9 cellular contexts compared by ENCODE assay signal in the genomic region with DNA sequence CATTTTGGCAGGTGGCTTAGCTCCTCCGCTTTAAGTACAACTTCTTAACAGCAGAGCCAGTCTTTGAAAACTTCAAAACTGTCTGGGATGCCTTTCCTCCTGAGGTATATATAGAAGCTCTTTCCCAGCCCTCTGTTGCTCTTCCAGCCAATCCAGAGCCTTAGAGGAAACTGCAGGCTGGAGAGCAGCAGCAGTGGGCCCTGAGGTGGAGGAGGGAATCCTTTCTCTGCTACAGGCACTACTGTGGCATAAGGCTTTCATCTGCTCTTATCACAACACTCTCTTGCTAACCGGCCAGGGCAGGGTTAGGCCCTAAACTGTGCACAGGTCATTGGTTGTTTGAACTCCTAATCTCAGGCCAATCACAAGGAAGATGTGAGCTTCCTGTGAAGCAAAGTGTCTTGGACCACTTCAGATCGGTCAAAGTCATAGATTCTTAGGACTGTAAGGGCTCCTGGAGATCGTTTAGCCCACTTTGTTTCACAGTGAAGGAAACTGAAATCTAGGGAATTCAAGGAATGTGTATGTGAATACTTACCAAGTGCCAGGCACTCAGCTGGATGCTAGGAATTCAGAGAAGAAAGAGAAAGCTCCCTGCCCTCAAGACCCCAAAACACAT. TPM values are rescaled to one million over a fixed set of nuclear protein-coding genes. Genes with fewer than 3 reads are reported as not detected.
DNase-seq lines count a peak whose midpoint lies in the region; ATAC-seq and TF ChIP-seq lines count a peak whose summit lies in the region.
"Had no signal": no experiment of that assay in that cellular context is flagged by ENCODE, and none has a peak within 500 bp of the region (broad histone marks: within the 10 kb centered on the region; RNA-seq: fewer than 3 reads in every experiment).

A gene with protein sequence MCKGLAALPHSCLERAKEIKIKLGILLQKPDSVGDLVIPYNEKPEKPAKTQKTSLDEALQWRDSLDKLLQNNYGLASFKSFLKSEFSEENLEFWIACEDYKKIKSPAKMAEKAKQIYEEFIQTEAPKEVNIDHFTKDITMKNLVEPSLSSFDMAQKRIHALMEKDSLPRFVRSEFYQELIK (minus strand): TSS at position 84 of the 619 bp plus-strand sequence. CDS start 81 bp downstream, at position 3.

- no peak within 1 kb of the TSS for H3K4me3 Mint-ChIP-seq in MCF 10A (ENCODE audit: unreplicated experiment)
- no peak within 1 kb of the TSS for H3K4me3 Mint-ChIP-seq in stimulated activated naive CD8-positive, alpha-beta T cell treated with anti-CD3 and anti-CD28 coated beads, Interleukin-15, amount 100 ng/mL, for 72 hours

- no peaks in the 10 kb centered on the region for H3K27me3 Mint-ChIP-seq in MCF 10A (ENCODE audit: insufficient read depth, unreplicated experiment)
- H3K27me3 Mint-ChIP-seq in stimulated activated naive CD8-positive, alpha-beta T cell treated with anti-CD3 and anti-CD28 coated beads, Interleukin-15, amount 100 ng/mL, for 72 hours = no peaks in the 10 kb centered on the region

- peaks cover 2% of the 10 kb centered on the region; the same call in 1 of the 2 replicates for H3K4me1 ChIP-seq in iPS DF 6.9 (ENCODE audit: control insufficient read depth, insufficient read depth, low read length)

- H3K36me3 ChIP-seq in iPS DF 6.9 (ENCODE audit: control insufficient read depth, insufficient read depth, low read length) = no peaks in the 10 kb centered on the region

- H3K36me3 Mint-ChIP-seq in MCF 10A (ENCODE audit: insufficient read depth, unreplicated experiment) = no peaks in the 10 kb centered on the region

- H3K27ac Mint-ChIP-seq in MCF 10A (ENCODE audit: low read depth, unreplicated experiment) = no peak within 1 kb of the TSS
- no peak within 1 kb of the TSS for H3K27ac Mint-ChIP-seq in stimulated activated naive CD8-positive, alpha-beta T cell treated with anti-CD3 and anti-CD28 coated beads, Interleukin-15, amount 100 ng/mL, for 72 hours

- no peaks in the 10 kb centered on the region for H3K27me3 ChIP-seq in iPS DF 6.9 (ENCODE audit: control insufficient read depth, insufficient read depth, low read length)

- H3K4me1 Mint-ChIP-seq in MCF 10A (ENCODE audit: insufficient read depth, unreplicated experiment) = peaks cover 9% of the 10 kb centered on the region
- no peaks in the 10 kb centered on the region for H3K4me1 Mint-ChIP-seq in stimulated activated naive CD8-positive, alpha-beta T cell treated with anti-CD3 and anti-CD28 coated beads, Interleukin-15, amount 100 ng/mL, for 72 hours

- POLR2A ChIA-PET in MCF 10A (lab: Yijun Ruan, JAX) = interaction anchor here (0.6 kb wide), 1 partner anchor 366 kb away, joined by 4 read pairs; no protein-coding TSS in a partner anchor

- no peak within 1 kb of the TSS; the same call in 1 of the 2 replicates for H3K4me3 ChIP-seq in iPS DF 6.9 (ENCODE audit: low read length)

- TF ChIP-seq CTCF in MCF 10A (IDR thresholded peaks at IDR 0.05; ENCODE audit: unreplicated experiment) (no peak), GM10266 (IDR thresholded peaks at IDR 0.05; ENCODE audit: control insufficient read depth, insufficient read depth, low read depth, missing control alignments) (no peak)

- peak within 1 kb of the TSS; percentile 31 for H3K27ac ChIP-seq in iPS DF 6.9 (ENCODE audit: low read length)

- DNase-seq in EH (ENCODE audit: low read depth) = peak; percentile 62
- no peak for DNase-seq in MCF 10A (ENCODE audit: unreplicated experiment)
- DNase-seq in iPS DF 6.9 (ENCODE audit: low read depth, low spot score) = peak; percentile 61
- DNase-seq in pulmonary artery endothelial cell (ENCODE audit: low read depth, low spot score) = no peak
- DNase-seq in NCI-H1436 (lab: John Stamatoyannopoulos, UW) = no peak
- no peak for DNase-seq in stimulated activated naive CD8-positive, alpha-beta T cell treated with anti-CD3 and anti-CD28 coated beads, Interleukin-15, amount 100 ng/mL, for 72 hours
- DNase-seq in GM10266 (ENCODE audit: extremely low spot score) = no peak

- no CpG with 5 or more reads among the region's 4 CpGs for WGBS in iPS DF 6.9 (ENCODE audit: insufficient coverage, insufficient read length)

- no TSS peak for BruUV-seq in MCF 10A (replicated peaks; lab: Mats Ljungman, UMichigan)

- CTCF ChIA-PET in MCF 10A (lab: Yijun Ruan, JAX) = interaction anchor here (0.7 to 1.5 kb wide), 5 partner anchors 10 to 341 kb away, joined by 3 to 6 read pairs (median 3); no protein-coding TSS in a partner anchor

- ATAC-seq in stimulated activated naive CD8-positive, alpha-beta T cell treated with anti-CD3 and anti-CD28 coated beads, Interleukin-15, amount 100 ng/mL, for 72 hours = no peak
- ATAC-seq in HG03139 (IDR thresholded peaks at IDR 0.05; ENCODE audit: unreplicated experiment) = no peak

- H3K9me3 ChIP-seq in iPS DF 6.9 (ENCODE audit: control insufficient read depth, insufficient read depth, low read length) = no peaks in the 10 kb centered on the region

- intact Hi-C loops in MCF 10A (cut with micrococcal nuclease) = no loop called here

- H3K9me3 Mint-ChIP-seq in MCF 10A (ENCODE audit: unreplicated experiment) = no peaks in the 10 kb centered on the region
- H3K9me3 Mint-ChIP-seq in stimulated activated naive CD8-positive, alpha-beta T cell treated with anti-CD3 and anti-CD28 coated beads, Interleukin-15, amount 100 ng/mL, for 72 hours = no peaks in the 10 kb centered on the region

RNA-seq across cellular contexts. Expression of the gene that starts here (rescaled TPM):
- 12.9 and 14.1 TPM in 2 replicates for total RNA-seq in MCF 10A (2022)
- total RNA-seq in pulmonary artery endothelial cell = 23.3 and 189 TPM in 2 replicates
- total RNA-seq: HT-29 had no signal

Comparison
In these comparisons a context has a peak if more than half of its experiments do, and no peak if none do; other contexts are left out.
1. DNase-seq: peak in EH (single experiment) and iPS DF 6.9 (single experiment); none in MCF 10A (single experiment), pulmonary artery endothelial cell (single experiment), NCI-H1436 (single experiment), stimulated activated naive CD8-positive, alpha-beta T cell treated with anti-CD3 and anti-CD28 coated beads, Interleukin-15, amount 100 ng/mL, for 72 hours (0 of 2) and GM10266 (single experiment).